Comparison of ENCODE assay signal across 8 cellular contexts in the genomic region with DNA sequence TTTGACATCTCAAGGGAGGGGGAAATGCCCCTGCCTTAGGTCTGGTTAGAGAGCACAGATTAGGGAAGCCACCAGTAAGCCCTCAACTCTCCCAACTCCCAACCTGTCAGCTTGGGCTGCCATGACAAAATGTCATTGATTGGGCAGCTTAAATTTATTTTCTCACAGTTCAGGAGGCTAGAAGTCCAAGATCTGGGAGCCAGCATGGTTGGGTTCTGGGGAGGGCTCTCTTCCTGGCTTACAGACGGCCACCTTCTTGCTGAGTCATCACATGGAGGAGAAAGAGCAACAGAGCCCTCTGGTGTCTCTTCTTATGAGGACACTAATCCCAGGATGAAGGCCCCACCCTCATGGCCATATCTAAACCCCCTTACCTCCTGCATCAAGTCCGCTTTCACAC.
DNase-seq lines count a peak whose midpoint lies in the region; ATAC-seq, FAIRE-seq and TF ChIP-seq lines count a peak whose summit lies in the region.

No MANE protein-coding gene starts in this region.

- no peak for ATAC-seq in GM21825 (IDR thresholded peaks at IDR 0.05; ENCODE audit: unreplicated experiment)

- TF ChIP-seq CTCF in GM13976 (IDR thresholded peaks at IDR 0.05; ENCODE audit: borderline replicate concordance, control extremely low read depth, extremely low read depth, insufficient read depth, missing control alignments) = peak; percentile 39

- FAIRE-seq in urothelium cell line (lab: Jason Lieb, UNC) = no peak

- DNase-seq in ACHN (peak; percentile 31), GM13976 (ENCODE audit: low spot score) (peak; percentile 64), NCI-H748 treated with DMSO at 0.1 percent for 48 hours (lab: John Stamatoyannopoulos, UW) (peak; percentile 13), iris pigment epithelial cell (ENCODE audit: low read depth) (peak; percentile 49), urothelium cell line (ENCODE audit: low spot score) (peak; percentile 82), ecto neural progenitor cell (ENCODE audit: low spot score) (no peak)
- DNase-seq in activated naive CD4-positive, alpha-beta T cell treated with Interleukin-2 at 50 U/mL for 16 hours = peak; percentile 53

- in situ Hi-C loops in ACHN (cut with HindIII; ENCODE audit: low pct_ligation_motif_present, low pct_unique_long_range_greater_than_20kb, low sequenced_read_pairs) = no loop called here
- in situ Hi-C loops in GM13976 (cut with MboI; ENCODE audit: low sequenced_read_pairs, unreplicated experiment) = no loop called here
